In genomic region chr7:105649727-105650381, GRCh38 we compare ENCODE assay signal across 12 cellular contexts.
A peak's percentile ranks its signal among the peaks of the same experiment; 100 is the strongest.
DNase-seq lines count a peak whose midpoint lies in the region; ATAC-seq and TF ChIP-seq lines count a peak whose summit lies in the region.
"Had no signal": no experiment of that assay in that cellular context is flagged by ENCODE, and none has a peak within 500 bp of the region (broad histone marks: within the 10 kb centered on the region; RNA-seq: fewer than 3 reads in every experiment).

No MANE protein-coding gene starts in this region.

- CTCF ChIA-PET in AG04450 (lab: Charles Lee), result interaction anchor here (1.7 to 2.2 kb wide), 2 partner anchors 8 to 393 kb away, joined by 5 to 14 read pairs; no protein-coding TSS in a partner anchor

- H3K4me3 ChIP-seq in AG04450 (ENCODE audit: low read depth, low read length), result no peak overlapping the region
- no peak overlapping the region for H3K4me3 ChIP-seq in iPS-20b (ENCODE audit: low read length)
- H3K4me3 ChIP-seq in coronary artery, result no peak overlapping the region
- H3K4me3 ChIP-seq: K562 had no signal

- H3K27me3 Mint-ChIP-seq in HFFc6 (ENCODE audit: insufficient read depth) (no peaks in the 10 kb centered on the region; the same call in 1 of the 2 replicates), CD14-positive monocyte (ENCODE audit: low read depth in 3 of 3) (no peaks in the 10 kb centered on the region)
- H3K27me3 Mint-ChIP-seq in activated naive CD8-positive, alpha-beta T cell treated with anti-CD3 and anti-CD28 coated beads, Interleukin-2, amount 50 U/mL, for 24 hours, result no peaks in the 10 kb centered on the region

- H3K27me3 ChIP-seq in AG04450 (ENCODE audit: control insufficient read depth, insufficient read depth, low read length) (no peaks in the 10 kb centered on the region), iPS-20b (ENCODE audit: insufficient read depth, low read length) (no peaks in the 10 kb centered on the region)

- peaks cover 44% of the 10 kb centered on the region for H3K4me1 ChIP-seq in iPS-20b (ENCODE audit: insufficient read depth, low read length)

- POLR2A ChIA-PET in AG04450 (lab: Yijun Ruan, JAX), result interaction anchor here (0.5 kb wide), 2 partner anchors 114 to 274 kb away, joined by 3 read pairs; no protein-coding TSS in a partner anchor

- DNase-seq in AG04450 (ENCODE audit: low read depth, low spot score), result peak; percentile 45
- DNase-seq in HFFc6, result peak; percentile 60
- no peak for DNase-seq in coronary artery (ENCODE audit: low spot score)
- no peak for DNase-seq in NCI-H1436 treated with DMSO at 0.1 percent for 48 hours (lab: John Stamatoyannopoulos, UW)
- no peak for DNase-seq in activated naive CD8-positive, alpha-beta T cell treated with anti-CD3 and anti-CD28 coated beads, Interleukin-2, amount 50 U/mL, for 24 hours
- DNase-seq in CD14-positive monocyte (ENCODE audit: low spot score), result no peak
- DNase-seq: activated effector memory CD4-positive, alpha-beta T cell treated with Interleukin-2 at 50 U/mL for 16 hours; left cardiac atrium; NCI-H2081 treated with DMSO at 0.1 percent for 48 hours had no signal

- H3K27ac Mint-ChIP-seq in HFFc6, result peak overlapping the region; percentile 10; the same call in 1 of the 2 replicates
- H3K27ac Mint-ChIP-seq in activated naive CD8-positive, alpha-beta T cell treated with anti-CD3 and anti-CD28 coated beads, Interleukin-2, amount 50 U/mL, for 24 hours, result no peak overlapping the region
- no peak overlapping the region for H3K27ac Mint-ChIP-seq in CD14-positive monocyte

- intact Hi-C loops in CD14-positive monocyte (cut with micrococcal nuclease), result loop anchor here (5.0 to 10.0 kb wide), 2 partner anchors 355 to 392 kb away; no protein-coding TSS in a partner anchor

- peaks cover 26% of the 10 kb centered on the region for H3K4me1 Mint-ChIP-seq in HFFc6 (ENCODE audit: low read depth)
- peaks cover 2% of the 10 kb centered on the region for H3K4me1 Mint-ChIP-seq in activated naive CD8-positive, alpha-beta T cell treated with anti-CD3 and anti-CD28 coated beads, Interleukin-2, amount 50 U/mL, for 24 hours
- H3K4me1 Mint-ChIP-seq in CD14-positive monocyte, result peaks cover 4% of the 10 kb centered on the region

- H3K9ac ChIP-seq in iPS-20b (ENCODE audit: low read depth, low read length), result no peak overlapping the region

- H3K9me3 ChIP-seq in AG04450 (ENCODE audit: control insufficient read depth, insufficient read depth, low read length), result no peaks in the 10 kb centered on the region
- H3K9me3 ChIP-seq in iPS-20b (ENCODE audit: insufficient read depth, low read depth, low read length), result no peaks in the 10 kb centered on the region

- H3K4me3 Mint-ChIP-seq in HFFc6, result no peak overlapping the region
- H3K4me3 Mint-ChIP-seq in activated naive CD8-positive, alpha-beta T cell treated with anti-CD3 and anti-CD28 coated beads, Interleukin-2, amount 50 U/mL, for 24 hours, result no peak overlapping the region
- no peak overlapping the region for H3K4me3 Mint-ChIP-seq in CD14-positive monocyte

- H3K9me3 Mint-ChIP-seq in HFFc6 (no peaks in the 10 kb centered on the region), CD14-positive monocyte (no peaks in the 10 kb centered on the region)
- no peaks in the 10 kb centered on the region for H3K9me3 Mint-ChIP-seq in activated naive CD8-positive, alpha-beta T cell treated with anti-CD3 and anti-CD28 coated beads, Interleukin-2, amount 50 U/mL, for 24 hours

- ATAC-seq in activated naive CD8-positive, alpha-beta T cell treated with anti-CD3 and anti-CD28 coated beads, Interleukin-2, amount 50 U/mL, for 24 hours, result no peak
- ATAC-seq: K562 had no signal

- no peak for TF ChIP-seq CTCF in AG04450 (IDR thresholded peaks at IDR 0.05; ENCODE audit: low read depth, low read length)
- TF ChIP-seq CTCF in HFFc6 (IDR thresholded peaks at IDR 0.05), result no peak
- no peak for TF ChIP-seq CTCF in coronary artery (IDR thresholded peaks at IDR 0.05)
- TF ChIP-seq CTCF in CD14-positive monocyte (IDR thresholded peaks at IDR 0.05), result no peak

- H3K36me3 ChIP-seq in iPS-20b (ENCODE audit: insufficient read depth, low read depth, low read length), result peaks cover 11% of the 10 kb centered on the region; the same call in 1 of the 2 replicates

- H3K27ac ChIP-seq in AG04450 (ENCODE audit: low read depth, low read length), result no peak overlapping the region
- H3K27ac ChIP-seq in angular gyrus (ENCODE audit: low read depth, low read length), result peak overlapping the region; percentile 70
- peak overlapping the region; percentile 33 for H3K27ac ChIP-seq in iPS-20b (ENCODE audit: low read length)
- H3K27ac ChIP-seq in coronary artery, result no peak overlapping the region

- H3K36me3 Mint-ChIP-seq in HFFc6 (ENCODE audit: low read depth) (peaks cover 6% of the 10 kb centered on the region; the same call in 1 of the 2 replicates), CD14-positive monocyte (peaks cover 70 to 90% of the 10 kb centered on the region in 2 donors)
- H3K36me3 Mint-ChIP-seq in activated naive CD8-positive, alpha-beta T cell treated with anti-CD3 and anti-CD28 coated beads, Interleukin-2, amount 50 U/mL, for 24 hours (ENCODE audit: low read depth), result peaks cover 3% of the 10 kb centered on the region

Comparison
In these comparisons a context has a peak if more than half of its experiments do, and no peak if none do; other contexts are left out.
1. DNase-seq: peak in AG04450 (single experiment) and HFFc6 (single experiment); none in coronary artery (single experiment), NCI-H1436 treated with DMSO at 0.1 percent for 48 hours (single experiment), activated naive CD8-positive, alpha-beta T cell treated with anti-CD3 and anti-CD28 coated beads, Interleukin-2, amount 50 U/mL, for 24 hours (single experiment) and CD14-positive monocyte (single experiment).
2. H3K27ac ChIP-seq: peak in angular gyrus (single experiment) and iPS-20b (single experiment); none in AG04450 (single experiment) and coronary artery (0 of 2).